Comparison of ENCODE assay signal across 7 cellular contexts in the genomic region with DNA sequence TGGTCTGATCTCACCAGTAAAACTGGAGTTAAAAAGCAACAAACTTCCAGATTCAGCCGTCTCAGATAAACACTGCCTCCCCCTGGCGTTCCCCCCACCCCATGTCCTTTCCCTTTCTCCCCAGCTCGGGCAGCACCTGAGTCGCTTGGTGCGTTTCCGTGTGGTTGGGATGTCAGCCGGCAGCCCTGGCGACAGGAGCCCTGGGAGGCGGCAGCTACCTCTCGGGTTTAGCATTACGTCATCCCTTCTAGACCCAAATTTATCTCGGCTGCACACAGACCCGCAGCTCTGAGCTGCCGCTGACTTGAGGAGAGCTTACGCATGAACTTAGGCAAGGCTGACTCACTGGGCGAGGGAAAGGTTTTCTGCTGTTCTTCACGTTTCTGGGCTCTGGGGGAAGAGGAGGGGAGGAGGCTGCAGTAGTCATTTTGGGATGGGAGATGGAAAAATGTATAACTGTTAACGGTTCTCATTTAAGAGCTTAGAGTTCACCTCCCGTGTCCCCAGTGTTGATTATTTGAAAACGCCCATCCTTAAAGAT. TPM values are rescaled to one million over a fixed set of nuclear protein-coding genes. Genes with fewer than 3 reads are reported as not detected.
DNase-seq lines count a peak whose midpoint lies in the region; ATAC-seq and TF ChIP-seq lines count a peak whose summit lies in the region.

No MANE protein-coding gene starts in this region.

- TF ChIP-seq CTCF in choroid plexus epithelial cell (conservative IDR thresholded peaks at IDR 0.05; ENCODE audit: low read depth, low read length) (peak; percentile 67), liver (IDR thresholded peaks at IDR 0.05; ENCODE audit: low read depth, low read length, missing input control) (peak; percentile 15)

- H3K4me3 ChIP-seq in choroid plexus epithelial cell (ENCODE audit: low read depth, low read length) = peak overlapping the region; percentile 65
- H3K4me3 ChIP-seq in liver (ENCODE audit: low read depth in 1 of 3, low read length in 3 of 3) = no peak overlapping the region

- peak; percentile 35 to 58 for TF ChIP-seq RAD21 in liver (IDR thresholded peaks at IDR 0.05)

- DNase-seq in NCI-H1694 treated with DMSO at 0.1 percent for 48 hours (lab: John Stamatoyannopoulos, UW) (peak; percentile 54), choroid plexus epithelial cell (ENCODE audit: low read depth) (peak; percentile 93)
- peak; percentile 85 for DNase-seq in activated CD4-positive, alpha-beta T cell treated with anti-CD3 and anti-CD28 coated beads for 48 hours
- DNase-seq in stimulated activated CD4-positive, alpha-beta T cell treated with anti-CD3 and anti-CD28 coated beads, Interleukin-4, amount 100 ng/mL, for 1 hour = peak; percentile 68

- H3K27me3 ChIP-seq in liver (ENCODE audit: control insufficient read depth in 4 of 4, insufficient read depth in 4 of 4, low read length in 3 of 4) = no peaks in the 10 kb centered on the region

- H3K36me3 ChIP-seq in liver (ENCODE audit: control insufficient read depth in 4 of 4, insufficient read depth in 3 of 4, low read depth in 1 of 4, low read length in 3 of 4) = no peaks in the 10 kb centered on the region

- WGBS in liver = 10% methylated on average over 20 of the region's 20 CpGs

- H3K4me1 ChIP-seq in liver (ENCODE audit: control insufficient read depth in 4 of 4, insufficient read depth in 4 of 4, low read length in 3 of 4) = peaks cover 0 to 8% (median 5%) of the 10 kb centered on the region in 4 donors

- H3K27ac ChIP-seq in liver (ENCODE audit: low read depth in 1 of 2, low read length in 2 of 2) = peak overlapping the region in 1 of 2 donors; percentile 29

- peak overlapping the region; percentile 8 to 41 for H3K9ac ChIP-seq in liver (ENCODE audit: low read depth in 1 of 2, low read length in 2 of 2)

- no peaks in the 10 kb centered on the region for H3K9me3 ChIP-seq in liver (ENCODE audit: control insufficient read depth in 4 of 4, low read length in 3 of 4)

- ATAC-seq in GM18499 (IDR thresholded peaks at IDR 0.05; ENCODE audit: insufficient read depth, unreplicated experiment) (peak; percentile 45), HG02840 (IDR thresholded peaks at IDR 0.05; ENCODE audit: low FRiP score, unreplicated experiment) (peak; percentile 39)

TF ChIP-seq in liver, 16 proteins besides CTCF, POLR2A, EP300 and RAD21:
- TF ChIP-seq EGR1 (IDR thresholded peaks at IDR 0.05; ENCODE audit: low read depth in 2 of 2) (no peak), JUND (IDR thresholded peaks at IDR 0.05) (peak in 1 of 2 donors; percentile 69), GABPA (IDR thresholded peaks at IDR 0.05 in 1 of 2, conservative IDR thresholded peaks at IDR 0.05 in 1 of 2) (no peak), FOXA2 (IDR thresholded peaks at IDR 0.05) (no peak), YY1 (IDR thresholded peaks at IDR 0.05) (peak; percentile 18), RXRA (IDR thresholded peaks at IDR 0.05) (no peak), NR2F2 (IDR thresholded peaks at IDR 0.05) (no peak), HNF4G (IDR thresholded peaks at IDR 0.05) (no peak)
- TF ChIP-seq, protein P1, sequence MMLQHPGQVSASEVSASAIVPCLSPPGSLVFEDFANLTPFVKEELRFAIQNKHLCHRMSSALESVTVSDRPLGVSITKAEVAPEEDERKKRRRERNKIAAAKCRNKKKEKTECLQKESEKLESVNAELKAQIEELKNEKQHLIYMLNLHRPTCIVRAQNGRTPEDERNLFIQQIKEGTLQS (IDR thresholded peaks at IDR 0.05) = peak; percentile 31
TF ChIP-seq in liver: peak in this region for 3.

RNA-seq across cellular contexts. Expression of gene MXI1, which starts 14.4 kb away (rescaled TPM):
- total RNA-seq in liver = 10 to 100 TPM; 15.5 to 52.0 TPM
- 10 to 100 TPM in 1 of 2 donors, 1 to 10 TPM in 1; 9.6 to 12.9 TPM for polyA plus RNA-seq in liver
